21 cellular contexts compared by ENCODE assay signal in the genomic region with DNA sequence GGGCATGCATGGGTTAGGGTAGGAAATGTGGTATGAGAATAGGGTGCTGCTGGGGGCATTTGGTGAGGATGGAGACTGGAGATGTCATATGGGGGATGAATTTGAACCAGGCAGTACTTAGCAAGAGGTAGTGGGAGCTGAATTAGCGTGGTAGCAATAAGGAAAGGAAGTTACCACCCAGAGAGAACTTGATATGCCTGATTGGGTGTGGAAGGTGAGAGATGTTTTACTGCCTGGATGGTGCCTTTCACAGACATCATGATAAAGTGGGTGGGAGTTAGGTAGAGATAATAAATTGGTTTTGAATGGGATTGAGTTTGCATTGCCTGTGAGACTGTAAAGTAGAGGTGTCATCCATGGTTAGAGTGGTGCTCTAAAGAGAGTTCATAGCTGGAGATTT.
"Had no signal": no experiment of that assay in that cellular context is flagged by ENCODE, and none has a peak within 500 bp of the region (broad histone marks: within the 10 kb centered on the region; RNA-seq: fewer than 3 reads in every experiment).

No MANE protein-coding gene starts in this region.

- H3K27ac ChIP-seq: brain microvascular endothelial cell, SJSA1, upper lobe of left lung had no signal

- H3K27ac Mint-ChIP-seq: activated CD4-positive, alpha-beta T cell treated with anti-CD3 and anti-CD28 coated beads, Interleukin-2, amount 10 ng/mL, durations not matched to agents 24 days and 14 days; activated CD8-positive, alpha-beta T cell treated with anti-CD3 and anti-CD28 coated beads for 36 hours; activated naive CD8-positive, alpha-beta T cell treated with anti-CD3 and anti-CD28 coated beads, Interleukin-2, amount 50 U/mL, for 24 hours; activated T-helper 2 cell treated with anti-CD3 and anti-CD28 coated beads, Interferon-gamma antibody, Interleukin-2, Interleukin-4, amounts not matched to agents 10 μg/mL and 5 μg/mL and 100 μg/mL, durations not matched to agents 14 hours and 24 hours and 36 hours; nephron had no signal

- H3K9me3 ChIP-seq: SJSA1, upper lobe of left lung had no signal

- H3K4me3 ChIP-seq: SJSA1, upper lobe of left lung had no signal

- FAIRE-seq: TTC549 had no signal

- H3K4me1 ChIP-seq: SJSA1 had no signal

- H3K27me3 ChIP-seq: brain microvascular endothelial cell, SJSA1, upper lobe of left lung had no signal

- DNase-seq: activated CD4-positive, alpha-beta T cell treated with anti-CD3 and anti-CD28 coated beads, Interleukin-2, amount 10 ng/mL, durations not matched to agents 24 days and 14 days; activated CD8-positive, alpha-beta T cell treated with anti-CD3 and anti-CD28 coated beads for 36 hours; activated naive CD4-positive, alpha-beta T cell treated with Interleukin-2 at 50 U/mL for 16 hours; activated naive CD8-positive, alpha-beta T cell treated with anti-CD3 and anti-CD28 coated beads, Interleukin-2, amount 50 U/mL, for 24 hours; activated T-cell treated with anti-CD3 and anti-CD28 coated beads, Interleukin-2, amount 50 U/mL, for 1 hour; anterior cingulate cortex; brain microvascular endothelial cell; cortex of kidney; effector CD4-positive, alpha-beta T cell; occipital lobe; posterior cingulate gyrus; retina; stimulated activated CD4-positive, alpha-beta T cell treated with anti-CD3 and anti-CD28 coated beads, Interleukin-12 subunit alpha, Interleukin-12 subunit beta, amount 100 ng/mL, for 4 hours; stimulated activated CD4-positive, alpha-beta T cell treated with anti-CD3 and anti-CD28 coated beads, Interleukin-2, amount 100 ng/mL, for 24 hours; stimulated activated naive CD4-positive, alpha-beta T cell treated with Interleukin-2 at 50 U/mL for 16 hours; upper lobe of left lung had no signal

- H3K36me3 ChIP-seq: brain microvascular endothelial cell had no signal

- H3K4me3 Mint-ChIP-seq: activated CD4-positive, alpha-beta T cell treated with anti-CD3 and anti-CD28 coated beads, Interleukin-2, amount 10 ng/mL, durations not matched to agents 24 days and 14 days; activated CD8-positive, alpha-beta T cell treated with anti-CD3 and anti-CD28 coated beads for 36 hours; activated naive CD8-positive, alpha-beta T cell treated with anti-CD3 and anti-CD28 coated beads, Interleukin-2, amount 50 U/mL, for 24 hours; nephron had no signal

- H3K27me3 Mint-ChIP-seq: activated CD4-positive, alpha-beta T cell treated with anti-CD3 and anti-CD28 coated beads, Interleukin-2, amount 10 ng/mL, durations not matched to agents 24 days and 14 days; activated CD8-positive, alpha-beta T cell treated with anti-CD3 and anti-CD28 coated beads for 36 hours; activated naive CD8-positive, alpha-beta T cell treated with anti-CD3 and anti-CD28 coated beads, Interleukin-2, amount 50 U/mL, for 24 hours had no signal

- ATAC-seq: activated CD8-positive, alpha-beta T cell treated with anti-CD3 and anti-CD28 coated beads for 36 hours; activated naive CD8-positive, alpha-beta T cell treated with anti-CD3 and anti-CD28 coated beads, Interleukin-2, amount 50 U/mL, for 24 hours; esophagus mucosa had no signal
